1 cellular context compared by ENCODE assay signal in the genomic region with DNA sequence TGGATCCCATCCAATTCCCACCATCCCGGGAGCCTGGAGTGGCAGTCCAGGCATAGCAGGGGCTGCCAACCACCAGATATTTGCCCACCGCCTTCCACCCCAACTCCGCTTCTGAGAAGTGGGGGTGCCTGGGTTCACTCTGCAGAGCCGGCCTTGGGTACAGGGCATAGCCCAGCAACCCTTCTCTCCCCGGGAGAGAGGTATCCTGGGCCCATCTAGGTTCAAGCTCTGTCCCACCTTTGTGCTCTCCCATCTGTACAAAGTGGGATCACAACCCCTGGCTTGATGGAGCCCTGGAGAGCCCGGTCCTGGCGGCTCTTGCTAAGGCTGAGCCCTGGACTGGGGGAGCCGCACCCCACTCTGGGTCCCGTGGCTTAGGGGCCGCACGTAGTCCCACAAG.
TF ChIP-seq lines count a peak whose summit lies in the region.

No MANE protein-coding gene starts in this region.

TF ChIP-seq in IMR-90, 13 proteins besides CTCF, POLR2A, EP300 and RAD21:
- no peak for TF ChIP-seq RCOR1 (IDR thresholded peaks at IDR 0.05; ENCODE audit: insufficient replicate concordance, low read length)
- no peak for TF ChIP-seq MAZ (IDR thresholded peaks at IDR 0.05; ENCODE audit: borderline replicate concordance, low read depth, low read length)
- TF ChIP-seq CHD1 (IDR thresholded peaks at IDR 0.05; ENCODE audit: low read depth, low read length), result no peak
- TF ChIP-seq NFE2L2 (IDR thresholded peaks at IDR 0.05; ENCODE audit: low read depth, low read length), result no peak
- TF ChIP-seq, protein P1, sequence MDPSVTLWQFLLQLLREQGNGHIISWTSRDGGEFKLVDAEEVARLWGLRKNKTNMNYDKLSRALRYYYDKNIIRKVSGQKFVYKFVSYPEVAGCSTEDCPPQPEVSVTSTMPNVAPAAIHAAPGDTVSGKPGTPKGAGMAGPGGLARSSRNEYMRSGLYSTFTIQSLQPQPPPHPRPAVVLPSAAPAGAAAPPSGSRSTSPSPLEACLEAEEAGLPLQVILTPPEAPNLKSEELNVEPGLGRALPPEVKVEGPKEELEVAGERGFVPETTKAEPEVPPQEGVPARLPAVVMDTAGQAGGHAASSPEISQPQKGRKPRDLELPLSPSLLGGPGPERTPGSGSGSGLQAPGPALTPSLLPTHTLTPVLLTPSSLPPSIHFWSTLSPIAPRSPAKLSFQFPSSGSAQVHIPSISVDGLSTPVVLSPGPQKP (IDR thresholded peaks at IDR 0.05; ENCODE audit: borderline replicate concordance, low read depth, low read length), result no peak
- no peak for TF ChIP-seq USF2 (IDR thresholded peaks at IDR 0.05; ENCODE audit: low read depth, low read length)
- TF ChIP-seq CEBPB (IDR thresholded peaks at IDR 0.05; ENCODE audit: low read depth, low read length), result no peak
- TF ChIP-seq SMC3 (IDR thresholded peaks at IDR 0.05; ENCODE audit: low read depth, low read length), result no peak
- TF ChIP-seq FOS (IDR thresholded peaks at IDR 0.05; ENCODE audit: low read depth, low read length), result no peak
- TF ChIP-seq MXI1 (IDR thresholded peaks at IDR 0.05; ENCODE audit: borderline replicate concordance, low read depth, low read length), result no peak
- TF ChIP-seq BHLHE40 (IDR thresholded peaks at IDR 0.05; ENCODE audit: low read depth, low read length), result no peak
